ENCODE assay signal across 22 cellular contexts in genomic region chr1:8664887-8665286, GRCh38.
DNase-seq lines count a peak whose midpoint lies in the region; ATAC-seq and TF ChIP-seq lines count a peak whose summit lies in the region.
"Had no signal": no experiment of that assay in that cellular context is flagged by ENCODE, and none has a peak within 500 bp of the region (broad histone marks: within the 10 kb centered on the region; RNA-seq: fewer than 3 reads in every experiment).

No MANE protein-coding gene starts in this region.

- dilution Hi-C loops in IMR-90 (cut with HindIII; ENCODE audit: low sequenced_read_pairs, unreplicated experiment) = no loop called here

- H3K36me3 ChIP-seq in left ventricle myocardium inferior (no peaks in the 10 kb centered on the region), IMR-90 (ENCODE audit: control insufficient read depth, insufficient read depth, low read length) (no peaks in the 10 kb centered on the region), endocrine pancreas (ENCODE audit: control insufficient read depth, insufficient read depth, low read length) (no peaks in the 10 kb centered on the region), upper lobe of left lung (no peaks in the 10 kb centered on the region)

- no peak overlapping the region for H4K91ac ChIP-seq in IMR-90 (ENCODE audit: insufficient read depth, low read depth, low read length)

- POLR2A ChIA-PET in IMR-90 (lab: Charles Lee; ENCODE audit: unreplicated experiment) = no interaction called here

- H3K79me1 ChIP-seq in IMR-90 (ENCODE audit: low read depth in 1 of 2, low read length in 2 of 2) = peaks cover 44 to 89% of the 10 kb centered on the region in 2 experiments

- H3K9ac ChIP-seq in IMR-90 (ENCODE audit: low read depth, low read length) = no peak overlapping the region
- H3K9ac ChIP-seq in endocrine pancreas (ENCODE audit: control insufficient read depth, insufficient read depth, low read length) = no peak overlapping the region

- peak overlapping the region; percentile 51; the same call in 1 of the 2 replicates for H4K5ac ChIP-seq in IMR-90 (ENCODE audit: low read depth, low read length)

- H3K27ac ChIP-seq in left ventricle myocardium inferior (replicated peaks) (peak overlapping the region; percentile 70), IMR-90 (ENCODE audit: insufficient read depth, low read length) (no peak overlapping the region), upper lobe of left lung (peak overlapping the region in 3 of 4 donors; percentile 42 to 70 (median 54))
- H3K27ac ChIP-seq: RWPE1, SK-N-MC had no signal

- in situ Hi-C loops in IMR-90 (cut with MboI; ENCODE audit: low sequenced_read_pairs) = no loop called here

- H3K18ac ChIP-seq in IMR-90 (ENCODE audit: low read depth, low read length) = peak overlapping the region; percentile 39; the same call in 1 of the 2 replicates

- intact Hi-C loops in left ventricle myocardium inferior (cut with micrococcal nuclease) (no loop called here), cardiac septum (cut with DNase I) (loop anchor here (5.0 kb wide), 1 partner anchor 37 kb away; no protein-coding TSS in a partner anchor), IMR-90 (cut with micrococcal nuclease) (loop anchor here (10.0 kb wide), 1 partner anchor 290 kb away; no protein-coding TSS in a partner anchor)

- ATAC-seq in IMR-90 (ENCODE audit: low read depth) = no peak
- ATAC-seq in upper lobe of left lung (ENCODE audit: low FRiP score in 2 of 2) = no peak

- no peak overlapping the region for H4K8ac ChIP-seq in IMR-90 (ENCODE audit: low read depth in 2 of 2, low read length in 2 of 2)

- TF ChIP-seq RAD21 in IMR-90 (IDR thresholded peaks at IDR 0.05; ENCODE audit: low read length) = no peak

- H2AK5ac ChIP-seq in IMR-90 (ENCODE audit: low read depth, low read length) = peak overlapping the region; percentile 93

- no TSS peak for BruUV-seq in IMR-90 (replicated peaks; lab: Mats Ljungman, UMichigan)

- no peak overlapping the region for H2BK20ac ChIP-seq in IMR-90 (ENCODE audit: low read depth, low read length)

- no peak overlapping the region for H3K4me2 ChIP-seq in IMR-90 (ENCODE audit: low read depth, low read length)

- no peak overlapping the region for H2BK5ac ChIP-seq in IMR-90 (ENCODE audit: low read depth, low read length, poor library complexity, severe bottlenecking)

- no peaks in the 10 kb centered on the region for H3K9me3 ChIP-seq in left ventricle myocardium inferior (replicated peaks)
- no peaks in the 10 kb centered on the region for H3K9me3 ChIP-seq in IMR-90 (ENCODE audit: control insufficient read depth, insufficient read depth, low read length)
- no peaks in the 10 kb centered on the region for H3K9me3 ChIP-seq in endocrine pancreas (ENCODE audit: control insufficient read depth, low read length)
- no peaks in the 10 kb centered on the region for H3K9me3 ChIP-seq in upper lobe of left lung

- peak overlapping the region; percentile 26; the same call in 1 of the 2 replicates for H3K4ac ChIP-seq in IMR-90 (ENCODE audit: low read depth, low read length)

- H2AFZ ChIP-seq in IMR-90 (replicated peaks; ENCODE audit: low read length, poor library complexity) = no peak overlapping the region

- WGBS in IMR-90 (ENCODE audit: extremely low coverage in 2 of 2, insufficient read length in 1 of 2), 2 experiments = 100% methylated on average over 2 of the region's 4 CpGs; no CpG with 5 or more reads in 1 of the 2 experiments
- 67 to 75% methylated on average over 4 of the region's 4 CpGs for WGBS in upper lobe of left lung, 2 donors

- H2BK15ac ChIP-seq in IMR-90 (ENCODE audit: low read depth, low read length) = no peak overlapping the region

- TF ChIP-seq CTCF in left ventricle myocardium inferior (IDR thresholded peaks at IDR 0.05; ENCODE audit: borderline replicate concordance) = no peak
- no peak for TF ChIP-seq CTCF in IMR-90 (conservative IDR thresholded peaks at IDR 0.05; ENCODE audit: low read depth, low read length)
- no peak for TF ChIP-seq CTCF in upper lobe of left lung (IDR thresholded peaks at IDR 0.05)

- no peaks in the 10 kb centered on the region for H3K27me3 ChIP-seq in left ventricle myocardium inferior (ENCODE audit: low read depth)
- no peaks in the 10 kb centered on the region for H3K27me3 ChIP-seq in IMR-90 (ENCODE audit: control insufficient read depth, insufficient read depth, low read length)
- H3K27me3 ChIP-seq in endocrine pancreas (ENCODE audit: control insufficient read depth, insufficient read depth, low read length) = no peaks in the 10 kb centered on the region
- no peaks in the 10 kb centered on the region for H3K27me3 ChIP-seq in upper lobe of left lung

- peaks cover 82% of the 10 kb centered on the region for H4K20me1 ChIP-seq in IMR-90 (ENCODE audit: insufficient read depth, low read length)

- H3K14ac ChIP-seq in IMR-90 (replicated peaks; ENCODE audit: low read depth, low read length) = no peak overlapping the region

- peaks cover 37% of the 10 kb centered on the region for H3K9me1 ChIP-seq in IMR-90 (ENCODE audit: insufficient read depth, low read length)

- H3K23ac ChIP-seq in IMR-90 (ENCODE audit: low read depth, low read length) = 0 out of 2 replicates have a peak overlapping the region, but pooled peaks have one; percentile 42

- peaks cover 97% of the 10 kb centered on the region for H3K4me1 ChIP-seq in left ventricle myocardium inferior
- peaks cover 39% of the 10 kb centered on the region for H3K4me1 ChIP-seq in IMR-90 (ENCODE audit: control insufficient read depth, insufficient read depth, low read length)
- H3K4me1 ChIP-seq in endocrine pancreas (ENCODE audit: control insufficient read depth, insufficient read depth, low read length) = peaks cover 32% of the 10 kb centered on the region
- peaks cover 55 to 81% (median 73%) of the 10 kb centered on the region in 4 donors for H3K4me1 ChIP-seq in upper lobe of left lung

- CTCF ChIA-PET in IMR-90 (lab: Yijun Ruan, JAX) = interaction anchor here (0.5 kb wide), 1 partner anchor 18 kb away, joined by 6 read pairs; no protein-coding TSS in a partner anchor

- no peak overlapping the region for H3K4me3 ChIP-seq in left ventricle myocardium inferior
- H3K4me3 ChIP-seq in IMR-90 (ENCODE audit: insufficient read depth, low read depth, low read length) = no peak overlapping the region
- peak overlapping the region; percentile 76 for H3K4me3 ChIP-seq in endocrine pancreas (ENCODE audit: control insufficient read depth, insufficient read depth, low read length)
- no peak overlapping the region for H3K4me3 ChIP-seq in upper lobe of left lung
- H3K4me3 ChIP-seq: SK-N-MC had no signal

- no peak overlapping the region for H2BK120ac ChIP-seq in IMR-90 (ENCODE audit: low read depth, low read length)

- TF ChIP-seq POLR2A in IMR-90 (IDR thresholded peaks at IDR 0.05; ENCODE audit: low read depth, low read length) = no peak
- no peak for TF ChIP-seq POLR2A in upper lobe of left lung (IDR thresholded peaks at IDR 0.05)

- TF ChIP-seq EP300 in upper lobe of left lung (IDR thresholded peaks at IDR 0.05) = no peak

- DNase-seq in left ventricle myocardium inferior (no peak), cardiac septum (ENCODE audit: low spot score) (no peak), IMR-90 (no peak), upper lobe of left lung (no peak), DMS153 treated with DMSO at 0.1 percent for 48 hours (lab: John Stamatoyannopoulos, UW; ENCODE audit: unreplicated experiment) (no peak), NOMO-1 treated with DMSO at 0.1 percent for 48 hours (lab: John Stamatoyannopoulos, UW; ENCODE audit: unreplicated experiment) (no peak)
- DNase-seq in stimulated activated CD4-positive, alpha-beta T cell treated with anti-CD3 and anti-CD28 coated beads, Interleukin-15, amount 100 ng/mL, for 24 hours = no peak
- DNase-seq: 8988T, AML-193, DND-41, KG1, NCI-H1092 treated with DMSO at 0.1 percent for 48 hours, NCI-H146, NCI-H2029, NCI-H2171 treated with DMSO at 0.1 percent for 48 hours, NCI-H446 treated with DMSO at 0.1 percent for 48 hours, NCI-H526 treated with DMSO at 0.1 percent for 48 hours, SHP77 treated with DMSO at 0.1 percent for 48 hours, SW 1271 had no signal

- H3K56ac ChIP-seq in IMR-90 (ENCODE audit: extremely low read depth, insufficient read depth, low read length) = no peak overlapping the region

- H2AK9ac ChIP-seq in IMR-90 (replicated peaks; ENCODE audit: low read depth, low read length, poor library complexity) = no peak overlapping the region

TF ChIP-seq in IMR-90, 13 proteins besides CTCF, POLR2A, EP300 and RAD21:
- TF ChIP-seq, protein P1, sequence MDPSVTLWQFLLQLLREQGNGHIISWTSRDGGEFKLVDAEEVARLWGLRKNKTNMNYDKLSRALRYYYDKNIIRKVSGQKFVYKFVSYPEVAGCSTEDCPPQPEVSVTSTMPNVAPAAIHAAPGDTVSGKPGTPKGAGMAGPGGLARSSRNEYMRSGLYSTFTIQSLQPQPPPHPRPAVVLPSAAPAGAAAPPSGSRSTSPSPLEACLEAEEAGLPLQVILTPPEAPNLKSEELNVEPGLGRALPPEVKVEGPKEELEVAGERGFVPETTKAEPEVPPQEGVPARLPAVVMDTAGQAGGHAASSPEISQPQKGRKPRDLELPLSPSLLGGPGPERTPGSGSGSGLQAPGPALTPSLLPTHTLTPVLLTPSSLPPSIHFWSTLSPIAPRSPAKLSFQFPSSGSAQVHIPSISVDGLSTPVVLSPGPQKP (IDR thresholded peaks at IDR 0.05; ENCODE audit: borderline replicate concordance, low read depth, low read length) = no peak
- no peak for TF ChIP-seq NFE2L2 (IDR thresholded peaks at IDR 0.05; ENCODE audit: low read depth, low read length)
- TF ChIP-seq, protein P2, sequence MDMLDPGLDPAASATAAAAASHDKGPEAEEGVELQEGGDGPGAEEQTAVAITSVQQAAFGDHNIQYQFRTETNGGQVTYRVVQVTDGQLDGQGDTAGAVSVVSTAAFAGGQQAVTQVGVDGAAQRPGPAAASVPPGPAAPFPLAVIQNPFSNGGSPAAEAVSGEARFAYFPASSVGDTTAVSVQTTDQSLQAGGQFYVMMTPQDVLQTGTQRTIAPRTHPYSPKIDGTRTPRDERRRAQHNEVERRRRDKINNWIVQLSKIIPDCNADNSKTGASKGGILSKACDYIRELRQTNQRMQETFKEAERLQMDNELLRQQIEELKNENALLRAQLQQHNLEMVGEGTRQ (IDR thresholded peaks at IDR 0.05; ENCODE audit: low read depth, low read length) = no peak
- TF ChIP-seq CEBPB (IDR thresholded peaks at IDR 0.05; ENCODE audit: low read depth, low read length) = no peak
- no peak for TF ChIP-seq MAZ (IDR thresholded peaks at IDR 0.05; ENCODE audit: borderline replicate concordance, low read depth, low read length)
- no peak for TF ChIP-seq FOS (IDR thresholded peaks at IDR 0.05; ENCODE audit: low read depth, low read length)
- no peak for TF ChIP-seq BHLHE40 (IDR thresholded peaks at IDR 0.05; ENCODE audit: low read depth, low read length)
- no peak for TF ChIP-seq RCOR1 (IDR thresholded peaks at IDR 0.05; ENCODE audit: insufficient replicate concordance, low read length)
- TF ChIP-seq SMC3 (IDR thresholded peaks at IDR 0.05; ENCODE audit: low read depth, low read length) = no peak
TF ChIP-seq in IMR-90: peak in this region for 0.
